In the genomic region with DNA sequence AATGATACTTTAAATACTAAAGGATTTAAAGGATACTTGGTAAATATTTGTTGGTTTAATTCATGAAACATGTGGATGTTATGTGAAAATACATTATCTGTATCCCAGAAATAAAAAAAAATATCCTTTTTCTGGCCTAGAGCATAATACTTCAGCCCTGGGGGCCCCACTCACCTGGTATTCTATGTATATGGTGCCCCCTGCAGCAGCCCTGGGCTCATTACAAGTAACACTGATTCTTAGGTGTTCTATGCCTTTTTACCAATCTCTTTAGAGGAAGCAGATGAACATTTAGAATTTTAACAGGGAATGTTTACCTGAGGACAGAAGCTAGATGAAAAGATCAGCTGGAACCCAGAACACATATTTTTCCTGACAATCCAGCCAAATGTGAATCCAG, we compare ENCODE assay signal across 8 cellular contexts. TPM values are rescaled to one million over a fixed set of nuclear protein-coding genes. Genes with fewer than 3 reads are reported as not detected.
A peak's percentile ranks its signal among the peaks of the same experiment; 100 is the strongest.
DNase-seq lines count a peak whose midpoint lies in the region; ATAC-seq, FAIRE-seq and TF ChIP-seq lines count a peak whose summit lies in the region.
"Not testable (repeated sequence)": the region's sequence is repeated elsewhere in the genome, so short reads cannot be mapped to it uniquely, and the experiment has no call there.

No MANE protein-coding gene starts in this region.

- H3K4me1 Mint-ChIP-seq in Calu3 (ENCODE audit: low read depth, unreplicated experiment); activated CD8-positive, alpha-beta T cell treated with anti-CD3 and anti-CD28 coated beads for 36 hours (ENCODE audit: low read depth): not testable (repeated sequence)

- not testable (repeated sequence) for H3K4me3 Mint-ChIP-seq in Calu3 (ENCODE audit: low read depth, unreplicated experiment); activated CD8-positive, alpha-beta T cell treated with anti-CD3 and anti-CD28 coated beads for 36 hours

- H2BK20ac ChIP-seq in H1 (ENCODE audit: low read length) = not testable (repeated sequence)

- not testable (repeated sequence) for H3K9me2 ChIP-seq in Karpas-422 (replicated peaks; ENCODE audit: insufficient read depth, low read length)

- H2BK12ac ChIP-seq in H1 (ENCODE audit: low read depth, low read length) = not testable (repeated sequence)

- peak; percentile 47 for DNase-seq in Calu3
- DNase-seq in GM20000 (ENCODE audit: low spot score); right lobe of liver; tibial nerve (ENCODE audit: low spot score in 2 of 2): not testable (repeated sequence)
- DNase-seq in Karpas-422 = peak; percentile 65
- DNase-seq in OCI-M1 (lab: John Stamatoyannopoulos, UW) = peak; percentile 62
- peak; percentile 63 for DNase-seq in activated CD8-positive, alpha-beta T cell treated with anti-CD3 and anti-CD28 coated beads for 36 hours
- DNase-seq in H1 (ENCODE audit: low read depth in 1 of 2, low spot score in 2 of 2) = peak in 1 of 2 experiments; percentile 61

- not testable (repeated sequence) for H3K36me3 ChIP-seq in Karpas-422 (ENCODE audit: insufficient read depth, low read length); H1 (ENCODE audit: control insufficient read depth in 2 of 4, insufficient read depth in 4 of 4, low read length in 3 of 4); right lobe of liver; tibial nerve

- not testable (repeated sequence) for H3K27ac ChIP-seq in Karpas-422 (ENCODE audit: low read length); H1 (ENCODE audit: low read depth, low read length); right lobe of liver; tibial nerve

- H3K4me2 ChIP-seq in Karpas-422 (ENCODE audit: low read depth, low read length, poor library complexity, severe bottlenecking); H1 (ENCODE audit: insufficient read depth in 1 of 2, low read depth in 2 of 2, low read length in 2 of 2): not testable (repeated sequence)

- not testable (repeated sequence) for H3K9me3 ChIP-seq in Karpas-422 (ENCODE audit: low read length); H1 (ENCODE audit: insufficient read depth in 2 of 2, low read depth in 1 of 2, low read length in 1 of 2); right lobe of liver; tibial nerve

- H3K79me1 ChIP-seq in H1 (ENCODE audit: low read depth, low read length) = not testable (repeated sequence)

- not testable (repeated sequence) for H3K27me3 ChIP-seq in Karpas-422 (ENCODE audit: low read length); H1 (replicated peaks in 1 of 4; ENCODE audit: control insufficient read depth in 3 of 4, extremely low read depth in 1 of 4, insufficient read depth in 3 of 4, low read length in 3 of 4); right lobe of liver; tibial nerve

- H3K27me3 Mint-ChIP-seq in Calu3 (ENCODE audit: unreplicated experiment); activated CD8-positive, alpha-beta T cell treated with anti-CD3 and anti-CD28 coated beads for 36 hours: not testable (repeated sequence)

- not testable (repeated sequence) for H2BK120ac ChIP-seq in H1 (replicated peaks; ENCODE audit: low read depth, low read length)

- not testable (repeated sequence) for H3K18ac ChIP-seq in H1 (ENCODE audit: extremely low read depth, low read length)

- H2AK5ac ChIP-seq in H1 (ENCODE audit: low read depth, low read length) = not testable (repeated sequence)

- not testable (repeated sequence) for H3K9ac ChIP-seq in Karpas-422 (ENCODE audit: low read length); H1 (replicated peaks in 1 of 4; ENCODE audit: extremely low read depth in 1 of 4, low read depth in 3 of 4, low read length in 3 of 4)

- not testable (repeated sequence) for H4K8ac ChIP-seq in H1 (ENCODE audit: extremely low read depth, insufficient read depth, low read length)

- TF ChIP-seq POLR2A in H1 (IDR thresholded peaks at IDR 0.05; ENCODE audit: control extremely low read depth in 1 of 2, low read depth in 2 of 2, low read length in 2 of 2); right lobe of liver (IDR thresholded peaks at IDR 0.05); tibial nerve (IDR thresholded peaks at IDR 0.05): not testable (repeated sequence)

- not testable (repeated sequence) for H3K23ac ChIP-seq in H1 (ENCODE audit: insufficient read length)

- not testable (repeated sequence) for H2BK15ac ChIP-seq in H1 (ENCODE audit: low read length)

- not testable (repeated sequence) for H3K4ac ChIP-seq in H1 (replicated peaks; ENCODE audit: insufficient read length, low read depth, low read length)

- TF ChIP-seq EP300 in H1 (IDR thresholded peaks at IDR 0.05; ENCODE audit: borderline replicate concordance in 1 of 2, low read depth in 2 of 2, low read length in 2 of 2); tibial nerve (IDR thresholded peaks at IDR 0.05): not testable (repeated sequence)

- H3K56ac ChIP-seq in H1 (replicated peaks; ENCODE audit: insufficient read length, low read depth, low read length) = not testable (repeated sequence)

- H3K23me2 ChIP-seq in H1 (ENCODE audit: low read depth, low read length) = not testable (repeated sequence)

- not testable (repeated sequence) for H4K91ac ChIP-seq in H1 (replicated peaks; ENCODE audit: insufficient read length, low read length)

- H3K4me3 ChIP-seq in Karpas-422 (ENCODE audit: low read length); H1 (ENCODE audit: extremely low read depth in 1 of 4, insufficient read depth in 2 of 4, low read depth in 3 of 4, low read length in 4 of 4); right lobe of liver; tibial nerve: not testable (repeated sequence)

- H3K27ac Mint-ChIP-seq in Calu3 (ENCODE audit: unreplicated experiment); activated CD8-positive, alpha-beta T cell treated with anti-CD3 and anti-CD28 coated beads for 36 hours: not testable (repeated sequence)

- H2AFZ ChIP-seq in Karpas-422 (ENCODE audit: low read length) = not testable (repeated sequence)
- H2AFZ ChIP-seq in H1 (ENCODE audit: low read length) = 0 out of 2 replicates have a peak overlapping the region, but pooled peaks have one; percentile 32

- FAIRE-seq in H1 (lab: Jason Lieb, UNC) = not testable (repeated sequence)

- H3K36me3 Mint-ChIP-seq in Calu3 (ENCODE audit: insufficient read depth, unreplicated experiment); activated CD8-positive, alpha-beta T cell treated with anti-CD3 and anti-CD28 coated beads for 36 hours (ENCODE audit: low read depth): not testable (repeated sequence)

- H3K9me3 Mint-ChIP-seq in Calu3 (ENCODE audit: low read depth, unreplicated experiment); activated CD8-positive, alpha-beta T cell treated with anti-CD3 and anti-CD28 coated beads for 36 hours: not testable (repeated sequence)

- H4K20me1 ChIP-seq in Karpas-422 (ENCODE audit: insufficient read depth, low read depth, low read length); H1 (replicated peaks in 1 of 2; ENCODE audit: control insufficient read depth in 1 of 2, insufficient read depth in 2 of 2, low read length in 2 of 2): not testable (repeated sequence)

- H3K79me2 ChIP-seq in Karpas-422 (ENCODE audit: low read length); H1 (ENCODE audit: control insufficient read depth in 1 of 2, insufficient read depth in 2 of 2, low read length in 2 of 2): not testable (repeated sequence)

- not testable (repeated sequence) for H3K4me1 ChIP-seq in Karpas-422 (ENCODE audit: low read length); H1 (replicated peaks in 1 of 4; ENCODE audit: control insufficient read depth in 3 of 4, insufficient read depth in 4 of 4, low read length in 3 of 4); right lobe of liver; tibial nerve

- intact Hi-C loops in Calu3 (cut with micrococcal nuclease; ENCODE audit: unreplicated experiment); activated CD8-positive, alpha-beta T cell treated with anti-CD3 and anti-CD28 coated beads for 36 hours (cut with micrococcal nuclease); right lobe of liver (cut with DNase I): not testable (repeated sequence)

- ATAC-seq in activated CD8-positive, alpha-beta T cell treated with anti-CD3 and anti-CD28 coated beads for 36 hours = peak; percentile 45
- not testable (repeated sequence) for ATAC-seq in right lobe of liver

- CTCF ChIA-PET in Calu3 (lab: Charles Lee) = not testable (repeated sequence)
- CTCF ChIA-PET in activated CD8-positive, alpha-beta T cell treated with anti-CD3 and anti-CD28 coated beads for 36 hours (lab: Charles Lee) = interaction anchor here (0.6 to 1.5 kb wide), 2 partner anchors 279 to 1926 kb away, joined by 3 to 5 read pairs; no protein-coding TSS in a partner anchor
- CTCF ChIA-PET in H1 (lab: Charles Lee; ENCODE audit: partially characterized antibody) = interaction anchor here (0.6 to 1.1 kb wide), 3 partner anchors 166 to 399 kb away, joined by 3 read pairs; no protein-coding TSS in a partner anchor

- TF ChIP-seq CTCF in Calu3 (IDR thresholded peaks at IDR 0.05; ENCODE audit: unreplicated experiment) = not testable (repeated sequence)
- TF ChIP-seq CTCF in GM20000 (IDR thresholded peaks at IDR 0.05; ENCODE audit: extremely low read depth, missing control alignments) (peak; percentile 37), H1 (IDR thresholded peaks at IDR 0.05; ENCODE audit: control extremely low read depth in 1 of 3, insufficient read depth in 1 of 3, low read depth in 1 of 3, low read length in 3 of 3) (peak in 2 of 3 experiments; percentile 21 to 44; a peak in 2 of 4 replicates), right lobe of liver (IDR thresholded peaks at IDR 0.05) (peak in 3 of 4 donors; percentile 33 to 48 (median 47)), tibial nerve (IDR thresholded peaks at IDR 0.05) (peak in 3 of 5 experiments; percentile 8 to 28 (median 24))
- peak; percentile 52 for TF ChIP-seq CTCF in activated CD8-positive, alpha-beta T cell treated with anti-CD3 and anti-CD28 coated beads for 36 hours (IDR thresholded peaks at IDR 0.05)

- not testable (repeated sequence) for BruUV-seq in Calu3 (replicated peaks; lab: Mats Ljungman, UMichigan)

- not testable (repeated sequence) for H4K5ac ChIP-seq in H1 (ENCODE audit: insufficient read length, low read depth, low read length)

- H2BK5ac ChIP-seq in H1 (ENCODE audit: low read depth, low read length) = not testable (repeated sequence)

- POLR2A ChIA-PET in activated CD8-positive, alpha-beta T cell treated with anti-CD3 and anti-CD28 coated beads for 36 hours (lab: Charles Lee); H1 (lab: Charles Lee; ENCODE audit: partially characterized antibody): not testable (repeated sequence)

- TF ChIP-seq RAD21 in H1 (IDR thresholded peaks at IDR 0.05 in 1 of 2, conservative IDR thresholded peaks at IDR 0.05 in 1 of 2; ENCODE audit: low read depth in 2 of 2, low read length in 2 of 2) = peak; percentile 65

- H3K14ac ChIP-seq in H1 (ENCODE audit: insufficient read length) = not testable (repeated sequence)

RNA-seq across cellular contexts. Expression of gene STEAP1, which starts 4.8 kb away (rescaled TPM):
- total RNA-seq in Calu3 (2022) (41.5 and 41.8 TPM in 2 replicates), right lobe of liver (10 to 100 TPM in 5 of 6 experiments, 1 to 10 TPM in 1; 5.0 to 60.4 (median 37.1) TPM), tibial nerve (10 to 100 TPM in 1 of 4 donors, 1 to 10 TPM in 3; 3.1 to 38.7 (median 4.1) TPM)
- total RNA-seq in Karpas-422 (2014; rRNA removed; shearing (Covaris generic); ENCODE audit: low replicate concordance) = not detected in 2 replicates
- total RNA-seq in activated CD8-positive, alpha-beta T cell treated with anti-CD3 and anti-CD28 coated beads for 36 hours = under 1 TPM; 0.27 to 0.51 TPM
- 8.1 and 9.5 TPM in 2 replicates for total RNA-seq in H1 (2021; fragmentation: NEBNext Ultra II Directional; extraction: Animal tissue kit (Norgen Biotek cat#: 25700))
- polyA plus RNA-seq in H1 (2011; rRNA removed) = 3.6 and 9.2 TPM in 2 replicates
- polyA plus RNA-seq in H1 (2011; cell fraction: cytosol; rRNA removed) = 8.8 TPM
- polyA plus RNA-seq in H1 (2011; cell fraction: nucleus; rRNA removed) = 1.7 TPM
- 6.2 to 14.9 TPM (median 8.8 TPM) in 4 replicates for polyA plus RNA-seq in H1 (2012, experiment 1 of 2)
- 2.9 TPM for polyA plus RNA-seq in H1 (2012, experiment 2 of 2)
- 15.9 TPM for polyA plus RNA-seq in H1 (2013, experiment 1 of 2)
- 19.5 TPM for polyA plus RNA-seq in H1 (2013, experiment 2 of 2)
- 4.0 and 5.3 TPM in 2 replicates for polyA minus RNA-seq in H1 (2011; rRNA and poly(A)+ RNA removed)
- polyA minus RNA-seq in H1 (2011; cell fraction: cytosol; rRNA and poly(A)+ RNA removed) = 2.3 TPM
- polyA minus RNA-seq in H1 (2011; cell fraction: nucleus; rRNA and poly(A)+ RNA removed) = 4.7 TPM
